In the genomic region with DNA sequence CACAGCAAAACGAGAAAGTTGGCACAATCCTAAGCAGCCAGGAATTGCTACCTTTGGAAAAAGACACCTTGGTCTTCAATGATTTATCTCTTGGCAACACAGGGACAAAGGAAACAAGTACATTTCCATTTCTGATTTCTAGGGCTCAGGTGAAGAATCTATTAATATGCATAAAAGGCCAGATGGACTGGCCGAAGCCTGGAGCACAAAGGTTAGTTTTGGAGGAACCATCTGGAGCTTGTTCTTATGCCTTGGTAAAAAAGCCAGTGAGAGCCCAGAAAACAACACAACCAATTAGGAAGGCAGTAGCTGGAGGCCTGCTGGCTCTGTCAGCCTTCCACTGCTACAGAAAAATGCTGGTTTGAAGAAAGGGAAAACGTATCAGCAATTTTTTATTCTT, we compare ENCODE assay signal across 15 cellular contexts.
DNase-seq lines count a peak whose midpoint lies in the region; TF ChIP-seq lines count a peak whose summit lies in the region.
"Had no signal": no experiment of that assay in that cellular context is flagged by ENCODE, and none has a peak within 500 bp of the region (broad histone marks: within the 10 kb centered on the region; RNA-seq: fewer than 3 reads in every experiment).

No MANE protein-coding gene starts in this region.

- H3K9me2 ChIP-seq in neural cell (ENCODE audit: insufficient read depth, low read length), result no peaks in the 10 kb centered on the region

- H3K79me2 ChIP-seq in neural cell (replicated peaks; ENCODE audit: insufficient read depth, low read length), result no peaks in the 10 kb centered on the region

- H3K4me2 ChIP-seq in neural cell (ENCODE audit: low read length), result no peak overlapping the region
- H3K4me2 ChIP-seq: BLaER1 had no signal

- no peak for TF ChIP-seq RAD21 in neural cell (conservative IDR thresholded peaks at IDR 0.05)

- H2AFZ ChIP-seq in neural cell (ENCODE audit: low read depth, low read length), result no peak overlapping the region

- TF ChIP-seq EP300 in neural cell (conservative IDR thresholded peaks at IDR 0.05; ENCODE audit: poor library complexity, severe bottlenecking), result no peak

- DNase-seq in G401 (ENCODE audit: low spot score) (peak; percentile 99), NCI-H446 treated with DMSO at 0.1 percent for 48 hours (lab: John Stamatoyannopoulos, UW) (peak; percentile 8), cerebellum (ENCODE audit: low spot score) (peak; percentile 75), anterior cingulate cortex (lab: John Stamatoyannopoulos, UW) (no peak), ecto neural progenitor cell (ENCODE audit: low spot score) (no peak), NOMO-1 treated with dmso at 0.1 percent for 144 hours (lab: John Stamatoyannopoulos, UW; ENCODE audit: unreplicated experiment) (no peak)
- DNase-seq: 8988T; Calu3; CD4-positive, alpha-beta memory T cell; GDM1; HFFc6; IMR-90 had no signal

- TF ChIP-seq CTCF in neural cell (IDR thresholded peaks at IDR 0.05; ENCODE audit: poor library complexity, severe bottlenecking), result no peak

- H3K9ac ChIP-seq in neural cell (ENCODE audit: low read length), result no peak overlapping the region
- H3K9ac ChIP-seq: BLaER1 had no signal

- peak overlapping the region; percentile 18 for H3K27ac ChIP-seq in neural cell (ENCODE audit: low read length)
- H3K27ac ChIP-seq: BLaER1 had no signal

- H3K4me3 ChIP-seq in neural cell (ENCODE audit: low read length), result no peak overlapping the region
- H3K4me3 ChIP-seq: BLaER1, K562 had no signal

- in situ Hi-C loops in G401 (cut with HindIII; ENCODE audit: low sequenced_read_pairs), result no loop called here

- H3K9me3 ChIP-seq in neural cell (ENCODE audit: low read length), result no peaks in the 10 kb centered on the region
- H3K9me3 ChIP-seq: BLaER1 had no signal

- H3F3A ChIP-seq in neural cell (ENCODE audit: insufficient read depth, low read length, poor library complexity, severe bottlenecking), result no peaks in the 10 kb centered on the region

- H3K27me3 ChIP-seq in neural cell (ENCODE audit: insufficient read depth, low read depth, low read length), result no peaks in the 10 kb centered on the region
- H3K27me3 ChIP-seq: BLaER1 had no signal

- H4K20me1 ChIP-seq in neural cell (ENCODE audit: insufficient read depth), result no peaks in the 10 kb centered on the region
- H4K20me1 ChIP-seq: BLaER1 had no signal

- no peaks in the 10 kb centered on the region for H3K36me3 ChIP-seq in neural cell (ENCODE audit: insufficient read depth, low read length)
- H3K36me3 ChIP-seq: BLaER1 had no signal

TF ChIP-seq in neural cell, 6 proteins besides CTCF, POLR2A, EP300 and RAD21:
- no peak for TF ChIP-seq POLR2AphosphoS5 (IDR thresholded peaks at IDR 0.05)
- TF ChIP-seq MXI1 (conservative IDR thresholded peaks at IDR 0.05; ENCODE audit: poor library complexity, severe bottlenecking), result no peak
- TF ChIP-seq TAF1 (IDR thresholded peaks at IDR 0.05; ENCODE audit: low read depth), result no peak
- TF ChIP-seq EZH2 (IDR thresholded peaks at IDR 0.05; ENCODE audit: borderline replicate concordance, insufficient read depth, low read length, poor library complexity, severe bottlenecking), result no peak
- TF ChIP-seq, protein P1, sequence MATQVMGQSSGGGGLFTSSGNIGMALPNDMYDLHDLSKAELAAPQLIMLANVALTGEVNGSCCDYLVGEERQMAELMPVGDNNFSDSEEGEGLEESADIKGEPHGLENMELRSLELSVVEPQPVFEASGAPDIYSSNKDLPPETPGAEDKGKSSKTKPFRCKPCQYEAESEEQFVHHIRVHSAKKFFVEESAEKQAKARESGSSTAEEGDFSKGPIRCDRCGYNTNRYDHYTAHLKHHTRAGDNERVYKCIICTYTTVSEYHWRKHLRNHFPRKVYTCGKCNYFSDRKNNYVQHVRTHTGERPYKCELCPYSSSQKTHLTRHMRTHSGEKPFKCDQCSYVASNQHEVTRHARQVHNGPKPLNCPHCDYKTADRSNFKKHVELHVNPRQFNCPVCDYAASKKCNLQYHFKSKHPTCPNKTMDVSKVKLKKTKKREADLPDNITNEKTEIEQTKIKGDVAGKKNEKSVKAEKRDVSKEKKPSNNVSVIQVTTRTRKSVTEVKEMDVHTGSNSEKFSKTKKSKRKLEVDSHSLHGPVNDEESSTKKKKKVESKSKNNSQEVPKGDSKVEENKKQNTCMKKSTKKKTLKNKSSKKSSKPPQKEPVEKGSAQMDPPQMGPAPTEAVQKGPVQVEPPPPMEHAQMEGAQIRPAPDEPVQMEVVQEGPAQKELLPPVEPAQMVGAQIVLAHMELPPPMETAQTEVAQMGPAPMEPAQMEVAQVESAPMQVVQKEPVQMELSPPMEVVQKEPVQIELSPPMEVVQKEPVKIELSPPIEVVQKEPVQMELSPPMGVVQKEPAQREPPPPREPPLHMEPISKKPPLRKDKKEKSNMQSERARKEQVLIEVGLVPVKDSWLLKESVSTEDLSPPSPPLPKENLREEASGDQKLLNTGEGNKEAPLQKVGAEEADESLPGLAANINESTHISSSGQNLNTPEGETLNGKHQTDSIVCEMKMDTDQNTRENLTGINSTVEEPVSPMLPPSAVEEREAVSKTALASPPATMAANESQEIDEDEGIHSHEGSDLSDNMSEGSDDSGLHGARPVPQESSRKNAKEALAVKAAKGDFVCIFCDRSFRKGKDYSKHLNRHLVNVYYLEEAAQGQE (IDR thresholded peaks at IDR 0.05; ENCODE audit: borderline replicate concordance), result no peak

Comparison
In these comparisons a context has a peak if more than half of its experiments do, and no peak if none do; other contexts are left out.
1. DNase-seq: peak in G401 (single experiment), NCI-H446 treated with DMSO at 0.1 percent for 48 hours (single experiment) and cerebellum (single experiment); none in anterior cingulate cortex (0 of 58), ecto neural progenitor cell (single experiment) and NOMO-1 treated with dmso at 0.1 percent for 144 hours (single experiment).